Comparison of ENCODE assay signal across 16 cellular contexts in genomic region chr1:203422116-203422515, GRCh38. TPM values are rescaled to one million over a fixed set of nuclear protein-coding genes. Genes with fewer than 3 reads are reported as not detected.
A peak's percentile ranks its signal among the peaks of the same experiment; 100 is the strongest.
DNase-seq lines count a peak whose midpoint lies in the region; ATAC-seq and TF ChIP-seq lines count a peak whose summit lies in the region.
"Had no signal": no experiment of that assay in that cellular context is flagged by ENCODE, and none has a peak within 500 bp of the region (broad histone marks: within the 10 kb centered on the region; RNA-seq: fewer than 3 reads in every experiment).

No MANE protein-coding gene starts in this region.

- H3K23ac ChIP-seq in H9 (ENCODE audit: insufficient read length, low read depth, low read length) (no peak overlapping the region), mesenchymal stem cell (ENCODE audit: low read length in 2 of 2) (no peak overlapping the region)

- H2AK5ac ChIP-seq in H9 (ENCODE audit: insufficient read length, low read length) (no peak overlapping the region), mesenchymal stem cell (ENCODE audit: low read length, severe bottlenecking) (no peak overlapping the region)

- H2BK20ac ChIP-seq in H9 (ENCODE audit: low read depth, low read length, poor library complexity, severe bottlenecking) = no peak overlapping the region

- H3K56ac ChIP-seq in H9 (ENCODE audit: insufficient read length, low read depth, low read length) = no peak overlapping the region

- H2BK120ac ChIP-seq in H9 (ENCODE audit: low read depth, low read length, poor library complexity, severe bottlenecking) = no peak overlapping the region
- no peak overlapping the region for H2BK120ac ChIP-seq in mesenchymal stem cell (ENCODE audit: low read depth, low read length)

- H4K91ac ChIP-seq in H9 (ENCODE audit: insufficient read length, low read depth, low read length) (no peak overlapping the region), mesenchymal stem cell (ENCODE audit: low read length) (no peak overlapping the region)

- no peaks in the 10 kb centered on the region for H3K9me3 Mint-ChIP-seq in H9
- H3K9me3 Mint-ChIP-seq: CD4-positive, alpha-beta T cell; GM23338 had no signal

- H3K27ac ChIP-seq in H9 (ENCODE audit: insufficient read length, low read depth, low read length) (no peak overlapping the region), mesenchymal stem cell (ENCODE audit: low read length, poor library complexity, severe bottlenecking) (no peak overlapping the region), right lobe of liver (no peak overlapping the region), transverse colon (no peak overlapping the region)
- H3K27ac ChIP-seq: C4-2B, KMS-11 had no signal

- no peak overlapping the region for H3K4me3 Mint-ChIP-seq in H9
- H3K4me3 Mint-ChIP-seq: CD4-positive, alpha-beta T cell; GM23338 had no signal

- peaks cover 27% of the 10 kb centered on the region for H3K27me3 Mint-ChIP-seq in H9 (ENCODE audit: low read depth)

- no peak overlapping the region for H3K27ac Mint-ChIP-seq in H9
- H3K27ac Mint-ChIP-seq: CD4-positive, alpha-beta T cell; GM23338 had no signal

- no peaks in the 10 kb centered on the region for H3K27me3 ChIP-seq in H9 (ENCODE audit: insufficient read depth, low read length)
- peaks cover 9 to 41% of the 10 kb centered on the region in 2 experiments for H3K27me3 ChIP-seq in mesenchymal stem cell (ENCODE audit: control insufficient read depth in 1 of 2, insufficient read depth in 1 of 2, low read length in 2 of 2)
- H3K27me3 ChIP-seq in right lobe of liver = no peaks in the 10 kb centered on the region
- no peaks in the 10 kb centered on the region for H3K27me3 ChIP-seq in transverse colon
- H3K27me3 ChIP-seq: BE2C had no signal

- H4K5ac ChIP-seq in H9 (ENCODE audit: insufficient read length, low read depth, low read length) = no peak overlapping the region

- H3K79me2 ChIP-seq in H9 (ENCODE audit: insufficient read depth, low read length) = no peaks in the 10 kb centered on the region

- H2AFZ ChIP-seq in H9 (ENCODE audit: low read length) = no peak overlapping the region
- H2AFZ ChIP-seq in mesenchymal stem cell (ENCODE audit: low read depth, low read length) = no peak overlapping the region
- H2AFZ ChIP-seq: GM23338 had no signal

- TF ChIP-seq CTCF in H9 (conservative IDR thresholded peaks at IDR 0.05) (no peak), right lobe of liver (IDR thresholded peaks at IDR 0.05) (no peak), transverse colon (IDR thresholded peaks at IDR 0.05) (no peak)

- no peak overlapping the region for H3K4ac ChIP-seq in H9 (ENCODE audit: low read depth, low read length)
- H3K4ac ChIP-seq in mesenchymal stem cell (ENCODE audit: low read depth in 1 of 2, low read length in 2 of 2) = peak overlapping the region in 1 of 2 experiments; percentile 17

- no peak for DNase-seq in H9
- peak; percentile 48 for DNase-seq in cerebellar cortex (ENCODE audit: low spot score)
- DNase-seq in mesenchymal stem cell = no peak
- no peak for DNase-seq in right lobe of liver
- no peak for DNase-seq in amniotic stem cell (lab: John Stamatoyannopoulos, UW)
- DNase-seq in transverse colon = no peak
- DNase-seq: ACHN; BE2C; Caco-2; CD4-positive, alpha-beta T cell; GDM1; H7 had no signal

- no peak overlapping the region for H2BK15ac ChIP-seq in H9 (ENCODE audit: low read depth, low read length)
- no peak overlapping the region for H2BK15ac ChIP-seq in mesenchymal stem cell (ENCODE audit: low read depth, poor library complexity, severe bottlenecking)

- no peaks in the 10 kb centered on the region for H3K79me1 ChIP-seq in H9 (ENCODE audit: insufficient read depth, low read depth, low read length, poor library complexity, severe bottlenecking)
- H3K79me1 ChIP-seq in mesenchymal stem cell (replicated peaks; ENCODE audit: low read length, poor library complexity, severe bottlenecking) = no peaks in the 10 kb centered on the region

- no CpG with 5 or more reads among the region's 6 CpGs for WGBS in H9 (ENCODE audit: extremely low coverage, insufficient read length, low lambda C conversion rate)
- WGBS in mesenchymal stem cell = 84% methylated on average over 6 of the region's 6 CpGs
- 62% methylated on average over 5 of the region's 6 CpGs for WGBS in right lobe of liver (ENCODE audit: insufficient coverage, low coverage, low lambda C conversion rate, missing lambda C conversion rate)
- whole genome bisulfite sequencing in transverse colon (ENCODE audit: low coverage in 1 of 2), 2 donors = 74 to 87% methylated on average over 5 to 6 of the region's 6 CpGs

- intact Hi-C loops in right lobe of liver (cut with DNase I) (no loop called here), transverse colon (cut with DNase I; ENCODE audit: low total_unique reads) (no loop called here)

- H3K36me3 ChIP-seq in mesenchymal stem cell (ENCODE audit: control insufficient read depth in 1 of 2, insufficient read depth in 2 of 2, low read depth in 1 of 2, low read length in 2 of 2) = no peaks in the 10 kb centered on the region
- no peaks in the 10 kb centered on the region for H3K36me3 ChIP-seq in right lobe of liver
- no peaks in the 10 kb centered on the region for H3K36me3 ChIP-seq in transverse colon
- H3K36me3 ChIP-seq: BE2C had no signal

- H3K23me2 ChIP-seq in H9 (ENCODE audit: insufficient read length, low read depth, low read length, poor library complexity, severe bottlenecking) = no peaks in the 10 kb centered on the region

- H3K9ac ChIP-seq in H9 (ENCODE audit: extremely low read depth, insufficient read length, low read length) (no peak overlapping the region), mesenchymal stem cell (ENCODE audit: low read length) (no peak overlapping the region)
- H3K9ac ChIP-seq: KMS-11 had no signal

- H3K4me1 ChIP-seq in H9 (ENCODE audit: insufficient read depth, low read length) (no peaks in the 10 kb centered on the region), mesenchymal stem cell (ENCODE audit: control insufficient read depth, insufficient read depth, low read depth, low read length) (no peaks in the 10 kb centered on the region), right lobe of liver (no peaks in the 10 kb centered on the region), transverse colon (peaks cover 13 to 36% (median 19%) of the 10 kb centered on the region in 4 donors)

- H3K4me2 ChIP-seq in H9 (ENCODE audit: insufficient read depth, insufficient read length, low read length) (no peak overlapping the region), mesenchymal stem cell (ENCODE audit: low read length, poor library complexity, severe bottlenecking) (no peak overlapping the region)
- H3K4me2 ChIP-seq: GM23338, KMS-11 had no signal

- TF ChIP-seq POLR2A in right lobe of liver (IDR thresholded peaks at IDR 0.05) (no peak), transverse colon (IDR thresholded peaks at IDR 0.05) (no peak)

- H3K4me1 Mint-ChIP-seq in H9 = peaks cover 10 to 11% of the 10 kb centered on the region in 2 experiments

- H3K18ac ChIP-seq in H9 (ENCODE audit: insufficient read length, low read depth, low read length) (peak overlapping the region; percentile 18), mesenchymal stem cell (ENCODE audit: low read depth in 1 of 2, low read length in 2 of 2) (peak overlapping the region; percentile 11 to 24)

- no peak overlapping the region for H3K4me3 ChIP-seq in mesenchymal stem cell (ENCODE audit: insufficient read depth in 1 of 2, low read depth in 1 of 2, low read length in 2 of 2)
- no peak overlapping the region for H3K4me3 ChIP-seq in right lobe of liver
- no peak overlapping the region for H3K4me3 ChIP-seq in transverse colon
- H3K4me3 ChIP-seq: GM23338 had no signal

- no peak overlapping the region for H3T11ph ChIP-seq in H9 (ENCODE audit: low read length)

- H2BK5ac ChIP-seq in H9 (ENCODE audit: insufficient read length, low read length) (no peak overlapping the region), mesenchymal stem cell (ENCODE audit: low read depth, low read length, poor library complexity, severe bottlenecking) (no peak overlapping the region)

- no peaks in the 10 kb centered on the region for H3K36me3 Mint-ChIP-seq in H9 (ENCODE audit: insufficient read depth in 1 of 3, low read depth in 3 of 3)

- H2BK12ac ChIP-seq in H9 (ENCODE audit: insufficient read length, low read depth, low read length) (no peak overlapping the region), mesenchymal stem cell (ENCODE audit: low read length in 2 of 2) (peak overlapping the region in 1 of 2 experiments; percentile 21)

- H4K20me1 ChIP-seq in H9 (ENCODE audit: control insufficient read depth, insufficient read depth, insufficient read length) = no peaks in the 10 kb centered on the region

- H3K9me3 ChIP-seq in H9 (ENCODE audit: control insufficient read depth, low read depth, low read length) = no peaks in the 10 kb centered on the region
- H3K9me3 ChIP-seq in mesenchymal stem cell (ENCODE audit: control insufficient read depth, low read length) = no peaks in the 10 kb centered on the region
- H3K9me3 ChIP-seq in right lobe of liver = no peaks in the 10 kb centered on the region
- H3K9me3 ChIP-seq in transverse colon = no peaks in the 10 kb centered on the region
- H3K9me3 ChIP-seq: BE2C, Caco-2 had no signal

- no peak for TF ChIP-seq EP300 in transverse colon (IDR thresholded peaks at IDR 0.05; ENCODE audit: low read depth)

- H3K14ac ChIP-seq in H9 (ENCODE audit: insufficient read depth, low read length) (no peak overlapping the region), mesenchymal stem cell (ENCODE audit: low read length in 2 of 2) (no peak overlapping the region)

- ATAC-seq in right lobe of liver = no peak
- no peak for ATAC-seq in GM18519 (IDR thresholded peaks at IDR 0.05; ENCODE audit: low FRiP score, unreplicated experiment)
- ATAC-seq: GM23338 had no signal

- no peak overlapping the region for H4K8ac ChIP-seq in H9 (replicated peaks; ENCODE audit: insufficient read length, low read depth, low read length)
- peak overlapping the region; percentile 53 for H4K8ac ChIP-seq in mesenchymal stem cell (ENCODE audit: low read length)

- in situ Hi-C loops in transverse colon (cut with MboI; ENCODE audit: low pct_ligation_motif_present in 1 of 4, low pct_unique_long_range_greater_than_20kb in 1 of 4, low sequenced_read_pairs in 3 of 4) = no loop called here

RNA-seq across cellular contexts. Expression of gene PRELP, which starts 53.5 kb away (rescaled TPM):
- total RNA-seq in H9 (2021) = 0.07 and 0.09 TPM in 2 replicates
- 2.2 TPM for polyA plus RNA-seq in mesenchymal stem cell (2013, experiment 1 of 2)
- 2.1 TPM for polyA plus RNA-seq in mesenchymal stem cell (2013, experiment 2 of 2)
- 10 to 100 TPM in 1 of 6 experiments, 1 to 10 TPM in 5; 3.8 to 10.8 (median 5.4) TPM for total RNA-seq in right lobe of liver
- 10 to 100 TPM; 15.4 to 35.2 (median 23.3) TPM for total RNA-seq in transverse colon
- total RNA-seq: Caco-2; CD4-positive, alpha-beta T cell had no signal
